Comparison of ENCODE assay signal across 8 cellular contexts in genomic region chr11:57321996-57322880, GRCh38. TPM values are rescaled to one million over a fixed set of nuclear protein-coding genes. Genes with fewer than 3 reads are reported as not detected.
A peak's percentile ranks its signal among the peaks of the same experiment; 100 is the strongest.
DNase-seq lines count a peak whose midpoint lies in the region; ATAC-seq and TF ChIP-seq lines count a peak whose summit lies in the region.

No MANE protein-coding gene starts in this region.

- peak; percentile 96 for DNase-seq in 8988T
- peak; percentile 84 for DNase-seq in ELF-1 (ENCODE audit: low read depth, low spot score)
- peak; percentile 93 for DNase-seq in PC-3
- peak; percentile 98 for DNase-seq in coronary artery (ENCODE audit: low spot score)
- DNase-seq in stimulated activated CD4-positive, alpha-beta T cell treated with anti-CD3 and anti-CD28 coated beads, Interleukin-4, amount 100 ng/mL, for 1 hour = peak; percentile 25
- no peak for DNase-seq in cerebellar nuclear complex (lab: John Stamatoyannopoulos, UW)

- peak overlapping the region; percentile 8 for H2AFZ ChIP-seq in PC-3 (ENCODE audit: low read length)

- peak overlapping the region; percentile 93 for H3K4me2 ChIP-seq in PC-3 (ENCODE audit: low read length)

- H3K4me1 ChIP-seq in PC-3 (ENCODE audit: insufficient read depth, low read length) = peaks cover 53% of the 10 kb centered on the region

- no peaks in the 10 kb centered on the region for H3K9me3 ChIP-seq in PC-3 (ENCODE audit: low read length)

- BruUV-seq in PC-3 (replicated peaks; lab: Mats Ljungman, UMichigan) = no TSS peak

- CTCF ChIA-PET in PC-3 (lab: Charles Lee) = interaction anchor here (0.6 to 1.9 kb wide), 5 partner anchors 11 to 1330 kb away, joined by 3 to 9 read pairs (median 8); partner anchors contain the start of gene SSRP1

- H3K27me3 ChIP-seq in PC-3 (ENCODE audit: low read length) (no peaks in the 10 kb centered on the region), layer of hippocampus (ENCODE audit: control insufficient read depth, insufficient read depth, low read length) (no peaks in the 10 kb centered on the region)

- H3F3A ChIP-seq in PC-3 (ENCODE audit: low read length, unreplicated experiment) = peaks cover 7% of the 10 kb centered on the region

- peak overlapping the region; percentile 56 for H3K9ac ChIP-seq in PC-3 (ENCODE audit: low read length)

- ATAC-seq in PC-3 (peak; percentile 52), HG03520 (IDR thresholded peaks at IDR 0.05; ENCODE audit: unreplicated experiment) (no peak)

- H3K79me2 ChIP-seq in PC-3 (ENCODE audit: low read length) = peaks cover 42% of the 10 kb centered on the region

- POLR2A ChIA-PET in PC-3 (lab: Charles Lee; ENCODE audit: unreplicated experiment) = interaction anchor here (0.6 to 1.2 kb wide), 3 partner anchors 11 to 83 kb away, joined by 7 to 12 read pairs (median 7); partner anchors contain the start of gene SSRP1

- H3K36me3 ChIP-seq in PC-3 (ENCODE audit: low read depth, low read length) = peaks cover 27% of the 10 kb centered on the region

- H3K27ac ChIP-seq in PC-3 (ENCODE audit: low read length) (peak overlapping the region; percentile 82), coronary artery (peak overlapping the region; percentile 94 to 100), layer of hippocampus (ENCODE audit: low read depth, low read length) (peak overlapping the region; percentile 81)

- no peaks in the 10 kb centered on the region for H3K9me2 ChIP-seq in PC-3 (replicated peaks; ENCODE audit: low read length)

- intact Hi-C loops in PC-3 (cut with micrococcal nuclease) = loop anchor here (1.0 to 5.0 kb wide), 3 partner anchors 11 to 1255 kb away; partner anchors contain the start of genes LPXN and ZFP91

- TF ChIP-seq CTCF in PC-3 (conservative IDR thresholded peaks at IDR 0.05; ENCODE audit: low read depth, low read length) (no peak), coronary artery (IDR thresholded peaks at IDR 0.05) (no peak)

- H4K20me1 ChIP-seq in PC-3 (ENCODE audit: low read length) = peaks cover 14% of the 10 kb centered on the region; the same call in 1 of the 2 replicates

- H3K4me3 ChIP-seq in PC-3 (ENCODE audit: low read length) (peak overlapping the region; percentile 85), coronary artery (peak overlapping the region; percentile 99)

RNA-seq across cellular contexts. Expression of gene TNKS1BP1, which starts 2.5 kb away (rescaled TPM):
- 89.6 and 143 TPM in 2 replicates for total RNA-seq in PC-3 (2014; rRNA removed)

RNA-seq across cellular contexts. Expression of gene SSRP1, which starts 13.5 kb away (rescaled TPM):
- total RNA-seq in PC-3 (2014; rRNA removed) = 228 and 341 TPM in 2 replicates

RNA-seq across cellular contexts. Expression of gene P2RX3, which starts 15.9 kb away (rescaled TPM):
- not detected in 2 replicates for total RNA-seq in PC-3 (2014; rRNA removed)

RNA-seq across cellular contexts. Expression of gene PRG3, which starts 58.7 kb away (rescaled TPM):
- not detected in 2 replicates for total RNA-seq in PC-3 (2014; rRNA removed)

Comparison
In these comparisons a context has a peak if more than half of its experiments do, and no peak if none do; other contexts are left out.
1. DNase-seq: peak in 8988T (single experiment), ELF-1 (single experiment), PC-3 (single experiment), coronary artery (single experiment) and stimulated activated CD4-positive, alpha-beta T cell treated with anti-CD3 and anti-CD28 coated beads, Interleukin-4, amount 100 ng/mL, for 1 hour (single experiment); none in cerebellar nuclear complex (0 of 2).
2. Peak in every context shown above with its lines, with median percentiles within 50 percentile points of each other: H3K27ac ChIP-seq.